ENCODE assay signal across 22 cellular contexts in genomic region chr15:71435552-71435951, GRCh38.
"Had no signal": no experiment of that assay in that cellular context is flagged by ENCODE, and none has a peak within 500 bp of the region (broad histone marks: within the 10 kb centered on the region; RNA-seq: fewer than 3 reads in every experiment).

No MANE protein-coding gene starts in this region.

- ATAC-seq: left colon; stimulated activated naive CD8-positive, alpha-beta T cell treated with anti-CD3 and anti-CD28 coated beads, Interleukin-15, Interleukin-2, amounts not matched to agents 100 U/mL and 50 U/mL, for 24 hours had no signal

- H3K9me3 ChIP-seq: transverse colon, uterus had no signal

- H3K27me3 ChIP-seq: cardiac muscle cell, hepatocyte, transverse colon, uterus had no signal

- H3K36me3 ChIP-seq: cardiac muscle cell, transverse colon, uterus had no signal

- H3K4me3 ChIP-seq: cardiac muscle cell, hepatocyte, lung, transverse colon, uterus had no signal

- H3K4me1 ChIP-seq: uterus had no signal

- DNase-seq: activated CD4-positive, alpha-beta T cell treated with anti-CD3 and anti-CD28 coated beads, Interleukin-2, amount 50 U/mL, for 1 hour; activated CD8-positive, alpha-beta memory T cell treated with anti-CD3 and anti-CD28 coated beads for 24 hours; activated CD8-positive, alpha-beta memory T cell treated with anti-CD3 and anti-CD28 coated beads, Interleukin-2, amount 50 U/mL, for 48 hours; activated effector memory CD4-positive, alpha-beta T cell treated with Interleukin-2 at 50 U/mL for 16 hours; activated naive CD4-positive, alpha-beta T cell treated with anti-CD3 and anti-CD28 coated beads, Interleukin-2, amount 50 U/mL, for 16 hours; activated T-cell treated with anti-CD3 and anti-CD28 coated beads, Interleukin-2, amount 50 U/mL, for 48 hours; dermis blood vessel endothelial cell; effector memory CD4-positive, alpha-beta T cell; left colon; nephron progenitor cell; nucleus accumbens; posterior cingulate gyrus; retina; stimulated activated naive CD8-positive, alpha-beta T cell treated with anti-CD3 and anti-CD28 coated beads, Interleukin-15, Interleukin-2, amounts not matched to agents 100 U/mL and 50 U/mL, for 24 hours; substantia nigra; T-helper 1 cell; T-helper 9 cell; transverse colon; uterus had no signal

- H3K27ac ChIP-seq: cardiac muscle cell, hepatocyte, transverse colon, uterus had no signal
